2 cellular contexts compared by ENCODE assay signal in the genomic region with DNA sequence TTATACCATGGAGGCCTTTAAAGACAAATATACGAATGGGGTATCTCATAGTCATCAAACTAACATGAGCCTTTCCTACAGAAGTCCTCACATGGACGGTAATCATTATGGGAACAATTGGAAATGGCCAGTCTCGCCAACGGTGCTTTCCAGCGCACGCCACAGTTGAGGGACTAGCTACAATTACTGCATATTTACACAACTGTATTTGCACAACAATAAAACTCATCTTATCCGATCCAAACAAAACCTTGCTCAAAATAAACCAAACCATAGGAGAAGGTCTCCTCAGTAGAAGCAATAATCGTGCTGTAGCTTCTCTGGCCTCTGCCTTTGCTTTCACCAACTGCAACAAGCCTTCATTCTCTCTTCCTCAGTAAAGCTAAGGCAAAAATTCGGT.
TF ChIP-seq lines count a peak whose summit lies in the region.

No MANE protein-coding gene starts in this region.

TF ChIP-seq in HepG2, 621 proteins besides CTCF, POLR2A, EP300 and RAD21 (continued from another document):
- TF ChIP-seq NCOA2 (CRISPR knock-in tag; IDR thresholded peaks at IDR 0.05) (no peak), TCF7 (IDR thresholded peaks at IDR 0.05; ENCODE audit: low read depth) (no peak)
- TF ChIP-seq, protein P1, sequence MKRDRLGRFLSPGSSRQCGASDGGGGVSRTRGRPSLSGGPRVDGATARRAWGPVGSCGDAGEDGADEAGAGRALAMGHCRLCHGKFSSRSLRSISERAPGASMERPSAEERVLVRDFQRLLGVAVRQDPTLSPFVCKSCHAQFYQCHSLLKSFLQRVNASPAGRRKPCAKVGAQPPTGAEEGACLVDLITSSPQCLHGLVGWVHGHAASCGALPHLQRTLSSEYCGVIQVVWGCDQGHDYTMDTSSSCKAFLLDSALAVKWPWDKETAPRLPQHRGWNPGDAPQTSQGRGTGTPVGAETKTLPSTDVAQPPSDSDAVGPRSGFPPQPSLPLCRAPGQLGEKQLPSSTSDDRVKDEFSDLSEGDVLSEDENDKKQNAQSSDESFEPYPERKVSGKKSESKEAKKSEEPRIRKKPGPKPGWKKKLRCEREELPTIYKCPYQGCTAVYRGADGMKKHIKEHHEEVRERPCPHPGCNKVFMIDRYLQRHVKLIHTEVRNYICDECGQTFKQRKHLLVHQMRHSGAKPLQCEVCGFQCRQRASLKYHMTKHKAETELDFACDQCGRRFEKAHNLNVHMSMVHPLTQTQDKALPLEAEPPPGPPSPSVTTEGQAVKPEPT (CRISPR knock-in tag; IDR thresholded peaks at IDR 0.05; ENCODE audit: low read depth): no peak

TF ChIP-seq in SK-N-SH treated with all-trans-retinoic acid at 6 μM for 48 hours, 23 proteins besides CTCF, POLR2A, EP300 and RAD21 (continued from another document):
- TF ChIP-seq, protein P2, sequence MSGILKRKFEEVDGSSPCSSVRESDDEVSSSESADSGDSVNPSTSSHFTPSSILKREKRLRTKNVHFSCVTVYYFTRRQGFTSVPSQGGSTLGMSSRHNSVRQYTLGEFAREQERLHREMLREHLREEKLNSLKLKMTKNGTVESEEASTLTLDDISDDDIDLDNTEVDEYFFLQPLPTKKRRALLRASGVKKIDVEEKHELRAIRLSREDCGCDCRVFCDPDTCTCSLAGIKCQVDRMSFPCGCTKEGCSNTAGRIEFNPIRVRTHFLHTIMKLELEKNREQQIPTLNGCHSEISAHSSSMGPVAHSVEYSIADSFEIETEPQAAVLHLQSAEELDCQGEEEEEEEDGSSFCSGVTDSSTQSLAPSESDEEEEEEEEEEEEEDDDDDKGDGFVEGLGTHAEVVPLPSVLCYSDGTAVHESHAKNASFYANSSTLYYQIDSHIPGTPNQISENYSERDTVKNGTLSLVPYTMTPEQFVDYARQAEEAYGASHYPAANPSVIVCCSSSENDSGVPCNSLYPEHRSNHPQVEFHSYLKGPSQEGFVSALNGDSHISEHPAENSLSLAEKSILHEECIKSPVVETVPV (CRISPR knock-in tag; IDR thresholded peaks at IDR 0.05): no peak
- TF ChIP-seq BACH2 (CRISPR knock-in tag; IDR thresholded peaks at IDR 0.05; ENCODE audit: borderline replicate concordance) (no peak), TOX (CRISPR knock-in tag; IDR thresholded peaks at IDR 0.05; ENCODE audit: borderline replicate concordance) (no peak), PPARA (CRISPR knock-in tag; IDR thresholded peaks at IDR 0.05; ENCODE audit: borderline replicate concordance) (no peak), CSDC2 (CRISPR knock-in tag; IDR thresholded peaks at IDR 0.05) (no peak), SNAI2 (CRISPR knock-in tag; IDR thresholded peaks at IDR 0.05) (no peak)
- TF ChIP-seq, protein P3, sequence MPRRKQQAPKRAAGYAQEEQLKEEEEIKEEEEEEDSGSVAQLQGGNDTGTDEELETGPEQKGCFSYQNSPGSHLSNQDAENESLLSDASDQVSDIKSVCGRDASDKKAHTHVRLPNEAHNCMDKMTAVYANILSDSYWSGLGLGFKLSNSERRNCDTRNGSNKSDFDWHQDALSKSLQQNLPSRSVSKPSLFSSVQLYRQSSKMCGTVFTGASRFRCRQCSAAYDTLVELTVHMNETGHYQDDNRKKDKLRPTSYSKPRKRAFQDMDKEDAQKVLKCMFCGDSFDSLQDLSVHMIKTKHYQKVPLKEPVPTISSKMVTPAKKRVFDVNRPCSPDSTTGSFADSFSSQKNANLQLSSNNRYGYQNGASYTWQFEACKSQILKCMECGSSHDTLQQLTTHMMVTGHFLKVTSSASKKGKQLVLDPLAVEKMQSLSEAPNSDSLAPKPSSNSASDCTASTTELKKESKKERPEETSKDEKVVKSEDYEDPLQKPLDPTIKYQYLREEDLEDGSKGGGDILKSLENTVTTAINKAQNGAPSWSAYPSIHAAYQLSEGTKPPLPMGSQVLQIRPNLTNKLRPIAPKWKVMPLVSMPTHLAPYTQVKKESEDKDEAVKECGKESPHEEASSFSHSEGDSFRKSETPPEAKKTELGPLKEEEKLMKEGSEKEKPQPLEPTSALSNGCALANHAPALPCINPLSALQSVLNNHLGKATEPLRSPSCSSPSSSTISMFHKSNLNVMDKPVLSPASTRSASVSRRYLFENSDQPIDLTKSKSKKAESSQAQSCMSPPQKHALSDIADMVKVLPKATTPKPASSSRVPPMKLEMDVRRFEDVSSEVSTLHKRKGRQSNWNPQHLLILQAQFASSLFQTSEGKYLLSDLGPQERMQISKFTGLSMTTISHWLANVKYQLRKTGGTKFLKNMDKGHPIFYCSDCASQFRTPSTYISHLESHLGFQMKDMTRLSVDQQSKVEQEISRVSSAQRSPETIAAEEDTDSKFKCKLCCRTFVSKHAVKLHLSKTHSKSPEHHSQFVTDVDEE (CRISPR knock-in tag; IDR thresholded peaks at IDR 0.05): no peak
- TF ChIP-seq, protein P4, sequence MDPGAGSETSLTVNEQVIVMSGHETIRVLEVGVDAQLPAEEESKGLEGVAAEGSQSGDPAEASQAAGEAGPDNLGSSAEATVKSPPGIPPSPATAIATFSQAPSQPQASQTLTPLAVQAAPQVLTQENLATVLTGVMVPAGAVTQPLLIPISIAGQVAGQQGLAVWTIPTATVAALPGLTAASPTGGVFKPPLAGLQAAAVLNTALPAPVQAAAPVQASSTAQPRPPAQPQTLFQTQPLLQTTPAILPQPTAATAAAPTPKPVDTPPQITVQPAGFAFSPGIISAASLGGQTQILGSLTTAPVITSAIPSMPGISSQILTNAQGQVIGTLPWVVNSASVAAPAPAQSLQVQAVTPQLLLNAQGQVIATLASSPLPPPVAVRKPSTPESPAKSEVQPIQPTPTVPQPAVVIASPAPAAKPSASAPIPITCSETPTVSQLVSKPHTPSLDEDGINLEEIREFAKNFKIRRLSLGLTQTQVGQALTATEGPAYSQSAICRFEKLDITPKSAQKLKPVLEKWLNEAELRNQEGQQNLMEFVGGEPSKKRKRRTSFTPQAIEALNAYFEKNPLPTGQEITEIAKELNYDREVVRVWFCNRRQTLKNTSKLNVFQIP (CRISPR knock-in tag; IDR thresholded peaks at IDR 0.05; ENCODE audit: borderline replicate concordance, low read depth): no peak
- TF ChIP-seq, protein P5, sequence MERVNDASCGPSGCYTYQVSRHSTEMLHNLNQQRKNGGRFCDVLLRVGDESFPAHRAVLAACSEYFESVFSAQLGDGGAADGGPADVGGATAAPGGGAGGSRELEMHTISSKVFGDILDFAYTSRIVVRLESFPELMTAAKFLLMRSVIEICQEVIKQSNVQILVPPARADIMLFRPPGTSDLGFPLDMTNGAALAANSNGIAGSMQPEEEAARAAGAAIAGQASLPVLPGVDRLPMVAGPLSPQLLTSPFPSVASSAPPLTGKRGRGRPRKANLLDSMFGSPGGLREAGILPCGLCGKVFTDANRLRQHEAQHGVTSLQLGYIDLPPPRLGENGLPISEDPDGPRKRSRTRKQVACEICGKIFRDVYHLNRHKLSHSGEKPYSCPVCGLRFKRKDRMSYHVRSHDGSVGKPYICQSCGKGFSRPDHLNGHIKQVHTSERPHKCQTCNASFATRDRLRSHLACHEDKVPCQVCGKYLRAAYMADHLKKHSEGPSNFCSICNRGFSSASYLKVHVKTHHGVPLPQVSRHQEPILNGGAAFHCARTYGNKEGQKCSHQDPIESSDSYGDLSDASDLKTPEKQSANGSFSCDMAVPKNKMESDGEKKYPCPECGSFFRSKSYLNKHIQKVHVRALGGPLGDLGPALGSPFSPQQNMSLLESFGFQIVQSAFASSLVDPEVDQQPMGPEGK (CRISPR knock-in tag; IDR thresholded peaks at IDR 0.05; ENCODE audit: borderline replicate concordance): no peak
